9 cellular contexts compared by ENCODE assay signal in genomic region chr2:47653909-47654789, GRCh38.
A peak's percentile ranks its signal among the peaks of the same experiment; 100 is the strongest.
DNase-seq lines count a peak whose midpoint lies in the region; ATAC-seq, FAIRE-seq and TF ChIP-seq lines count a peak whose summit lies in the region.
"Had no signal": no experiment of that assay in that cellular context is flagged by ENCODE, and none has a peak within 500 bp of the region (broad histone marks: within the 10 kb centered on the region; RNA-seq: fewer than 3 reads in every experiment).

No MANE protein-coding gene starts in this region.

- peaks cover 0 to 4% of the 10 kb centered on the region in 2 experiments; a peak in 1 of 4 replicates for H3K9me3 ChIP-seq in H1 (ENCODE audit: insufficient read depth in 2 of 2, low read depth in 1 of 2, low read length in 1 of 2)

- peak overlapping the region; percentile 47 for H3K4ac ChIP-seq in H1 (replicated peaks; ENCODE audit: insufficient read length, low read depth, low read length)

- H4K20me1 ChIP-seq in H1 (replicated peaks in 1 of 2; ENCODE audit: control insufficient read depth in 1 of 2, insufficient read depth in 2 of 2, low read length in 2 of 2): no peaks in the 10 kb centered on the region

- H4K91ac ChIP-seq in H1 (replicated peaks; ENCODE audit: insufficient read length, low read length): peak overlapping the region; percentile 75

- no peak overlapping the region; the same call in 1 of the 2 replicates for H4K8ac ChIP-seq in H1 (ENCODE audit: extremely low read depth, insufficient read depth, low read length)

- H3K4me2 ChIP-seq in H1 (ENCODE audit: insufficient read depth in 1 of 2, low read depth in 2 of 2, low read length in 2 of 2): no peak overlapping the region

- no peak overlapping the region for H3K56ac ChIP-seq in H1 (replicated peaks; ENCODE audit: insufficient read length, low read depth, low read length)

- peaks cover 9 to 19% (median 17%) of the 10 kb centered on the region in 4 experiments for H3K4me1 ChIP-seq in H1 (replicated peaks in 1 of 4; ENCODE audit: control insufficient read depth in 3 of 4, insufficient read depth in 4 of 4, low read length in 3 of 4)

- peak overlapping the region; percentile 77; the same call in 1 of the 2 replicates for H2BK15ac ChIP-seq in H1 (ENCODE audit: low read length)

- no peaks in the 10 kb centered on the region; a peak in 2 of 7 replicates for H3K27me3 ChIP-seq in H1 (replicated peaks in 1 of 4; ENCODE audit: control insufficient read depth in 3 of 4, extremely low read depth in 1 of 4, insufficient read depth in 3 of 4, low read length in 3 of 4)

- H2BK20ac ChIP-seq in H1 (ENCODE audit: low read length): peak overlapping the region; percentile 40; the same call in 1 of the 2 replicates

- peak overlapping the region; percentile 29; the same call in 1 of the 2 replicates for H2AK5ac ChIP-seq in H1 (ENCODE audit: low read depth, low read length)

- H2AFZ ChIP-seq in H1 (ENCODE audit: low read length): 0 out of 2 replicates have a peak overlapping the region, but pooled peaks have one; percentile 9

- CTCF ChIA-PET in H1 (lab: Charles Lee; ENCODE audit: partially characterized antibody): interaction anchor here (0.7 to 7.0 kb wide), 56 partner anchors 9 to 254 kb away, joined by 3 to 73 read pairs (median 5); no protein-coding TSS in a partner anchor

- 0 out of 2 replicates have a peak overlapping the region, but pooled peaks have one; percentile 26 for H3K18ac ChIP-seq in H1 (ENCODE audit: extremely low read depth, low read length)

- TF ChIP-seq CTCF in GM12865 (IDR thresholded peaks at IDR 0.05; ENCODE audit: insufficient read depth, low read depth, low read length, missing control alignments): peak; percentile 21
- peak; percentile 61 to 83 (median 73) for TF ChIP-seq CTCF in H1 (IDR thresholded peaks at IDR 0.05; ENCODE audit: control extremely low read depth in 1 of 3, insufficient read depth in 1 of 3, low read depth in 1 of 3, low read length in 3 of 3)

- peak; percentile 28 for DNase-seq in GM12865 (ENCODE audit: low read depth)
- peak; percentile 67 for DNase-seq in NCI-H510A (lab: John Stamatoyannopoulos, UW)
- DNase-seq in H1 (ENCODE audit: low read depth in 1 of 2, low spot score in 2 of 2): peak in 1 of 2 experiments; percentile 68
- DNase-seq in posterior cingulate gyrus: peak in 6 of 10 donors; percentile 12 to 89 (median 36)
- no peak for DNase-seq in NCI-H524 treated with DMSO at 0.1 percent for 48 hours (lab: John Stamatoyannopoulos, UW)
- no peak for DNase-seq in glomerular visceral epithelial cell (ENCODE audit: extremely low spot score)
- DNase-seq in stimulated activated CD8-positive, alpha-beta memory T cell treated with anti-CD3 and anti-CD28 coated beads, Interleukin-4, amount 100 ng/mL, for 48 hours: no peak

- H3K36me3 ChIP-seq in H1 (ENCODE audit: control insufficient read depth in 2 of 4, insufficient read depth in 4 of 4, low read length in 3 of 4): no peaks in the 10 kb centered on the region

- no peak for TF ChIP-seq POLR2A in H1 (IDR thresholded peaks at IDR 0.05; ENCODE audit: control extremely low read depth in 1 of 2, low read depth in 2 of 2, low read length in 2 of 2)

- peak; percentile 32 for FAIRE-seq in H1 (lab: Jason Lieb, UNC)

- H3K9ac ChIP-seq in H1 (replicated peaks in 1 of 4; ENCODE audit: extremely low read depth in 1 of 4, low read depth in 3 of 4, low read length in 3 of 4): peak overlapping the region in 1 of 4 experiments; percentile 14; a peak in 1 of 7 replicates

- H3K4me3 ChIP-seq in GM12865 (ENCODE audit: low read depth, low read length) (no peak overlapping the region), H1 (ENCODE audit: extremely low read depth in 1 of 4, insufficient read depth in 2 of 4, low read depth in 3 of 4, low read length in 4 of 4) (no peak overlapping the region)
- H3K4me3 ChIP-seq: skin epidermis had no signal

- no peaks in the 10 kb centered on the region for H3K23me2 ChIP-seq in H1 (ENCODE audit: low read depth, low read length)

- H3K79me2 ChIP-seq in H1 (ENCODE audit: control insufficient read depth in 1 of 2, insufficient read depth in 2 of 2, low read length in 2 of 2): no peaks in the 10 kb centered on the region

- peak; percentile 58 to 70 for TF ChIP-seq RAD21 in H1 (IDR thresholded peaks at IDR 0.05 in 1 of 2, conservative IDR thresholded peaks at IDR 0.05 in 1 of 2; ENCODE audit: low read depth in 2 of 2, low read length in 2 of 2)

- no peak for TF ChIP-seq EP300 in H1 (IDR thresholded peaks at IDR 0.05; ENCODE audit: borderline replicate concordance in 1 of 2, low read depth in 2 of 2, low read length in 2 of 2)

- no peak for ATAC-seq in HG03354 (IDR thresholded peaks at IDR 0.05; ENCODE audit: poor library complexity, severe bottlenecking, unreplicated experiment)

- WGBS in H1 (ENCODE audit: extremely low coverage in 1 of 2, insufficient coverage in 1 of 2, insufficient read length in 1 of 2, insufficient replicate concordance in 2 of 2, low coverage in 1 of 2, low lambda C conversion rate in 2 of 2, missing lambda C conversion rate in 1 of 2), 2 experiments: 76% methylated on average over 20 of the region's 20 CpGs; no CpG with 5 or more reads in 1 of the 2 experiments

- no peak overlapping the region for H3K23ac ChIP-seq in H1 (ENCODE audit: insufficient read length)

- intact Hi-C loops in posterior cingulate gyrus (cut with DNase I): no loop called here

- H3K79me1 ChIP-seq in H1 (ENCODE audit: low read depth, low read length): no peaks in the 10 kb centered on the region

- H2BK12ac ChIP-seq in H1 (ENCODE audit: low read depth, low read length): peak overlapping the region; percentile 72; the same call in 1 of the 2 replicates

- H3K14ac ChIP-seq in H1 (ENCODE audit: insufficient read length): no peak overlapping the region

- POLR2A ChIA-PET in H1 (lab: Charles Lee; ENCODE audit: partially characterized antibody): interaction anchor here (0.7 to 2.0 kb wide), 13 partner anchors 9 to 138 kb away, joined by 3 to 9 read pairs (median 4); partner anchors contain the start of gene MSH6

- H3K27ac ChIP-seq in H1 (ENCODE audit: low read depth, low read length): no peak overlapping the region
- H3K27ac ChIP-seq: skin epidermis had no signal

- peak overlapping the region; percentile 67 for H2BK120ac ChIP-seq in H1 (replicated peaks; ENCODE audit: low read depth, low read length)

- H4K5ac ChIP-seq in H1 (ENCODE audit: insufficient read length, low read depth, low read length): no peak overlapping the region

- H2BK5ac ChIP-seq in H1 (ENCODE audit: low read depth, low read length): peak overlapping the region; percentile 37; the same call in 1 of the 2 replicates

TF ChIP-seq in H1, 55 proteins besides CTCF, POLR2A, EP300 and RAD21:
- TF ChIP-seq YY1 (IDR thresholded peaks at IDR 0.05; ENCODE audit: low read depth, low read length): 0 out of 2 replicates have a peak, but pooled peaks have one; percentile 13
- no peak for TF ChIP-seq SAP30 (IDR thresholded peaks at IDR 0.05; ENCODE audit: insufficient read depth, insufficient replicate concordance, low read length)
- TF ChIP-seq SIN3A (conservative IDR thresholded peaks at IDR 0.05 in 1 of 2, IDR thresholded peaks at IDR 0.05 in 1 of 2; ENCODE audit: low read depth in 1 of 2, low read length in 2 of 2): peak in 1 of 2 experiments; percentile 51; a peak in 1 of 4 replicates

Comparison
In these comparisons a context has a peak if more than half of its experiments do, and no peak if none do; other contexts are left out.
1. DNase-seq: peak in GM12865 (single experiment), NCI-H510A (single experiment) and posterior cingulate gyrus (6 of 10); none in NCI-H524 treated with DMSO at 0.1 percent for 48 hours (single experiment), glomerular visceral epithelial cell (single experiment) and stimulated activated CD8-positive, alpha-beta memory T cell treated with anti-CD3 and anti-CD28 coated beads, Interleukin-4, amount 100 ng/mL, for 48 hours (single experiment).